8 cellular contexts compared by ENCODE assay signal in the genomic region with DNA sequence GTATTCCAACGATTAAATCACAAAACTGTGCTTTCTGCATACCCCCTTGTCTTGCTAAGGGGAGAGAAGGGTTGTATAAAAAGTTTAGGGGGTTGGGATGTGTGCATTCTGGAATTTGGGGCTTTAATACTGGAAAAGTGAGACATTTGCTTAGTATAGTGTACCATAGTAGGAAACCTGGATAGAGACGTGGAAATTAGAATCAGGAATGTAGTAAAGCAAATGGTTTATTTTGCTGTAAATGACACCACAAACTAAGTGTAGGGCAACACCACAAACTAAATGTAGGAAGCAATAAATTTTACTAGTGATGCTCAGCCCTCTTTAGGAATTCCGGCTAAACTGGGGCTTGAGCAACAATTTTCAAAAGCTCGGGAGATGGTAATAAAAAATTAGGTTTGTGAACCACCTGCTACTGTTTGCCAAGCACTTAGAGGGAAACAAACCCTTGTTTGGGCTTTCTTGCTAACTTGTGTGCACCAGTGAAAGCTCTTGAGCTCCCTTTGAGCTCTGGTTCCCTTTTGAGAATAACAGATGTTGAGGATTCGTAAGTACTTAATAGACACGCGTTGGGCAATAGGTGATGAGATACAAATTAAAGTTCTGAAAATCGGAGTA.
DNase-seq lines count a peak whose midpoint lies in the region; ATAC-seq and TF ChIP-seq lines count a peak whose summit lies in the region.

No MANE protein-coding gene starts in this region.

- peaks cover 60% of the 10 kb centered on the region for H3K36me3 ChIP-seq in brain microvascular endothelial cell (replicated peaks)

- H3K9me3 Mint-ChIP-seq in memory B cell, result no peaks in the 10 kb centered on the region

- no peak overlapping the region for H3K4me3 Mint-ChIP-seq in memory B cell

- DNase-seq in DMS 273 treated with DMSO at 0.1 percent for 48 hours (lab: John Stamatoyannopoulos, UW), result peak; percentile 68
- peak; percentile 16 for DNase-seq in KBM-7
- peak; percentile 10 to 41 for DNase-seq in SHP77 (lab: John Stamatoyannopoulos, UW)
- DNase-seq in memory B cell (ENCODE audit: low spot score in 2 of 2), result no peak
- no peak for DNase-seq in iPS-NIHi11 (ENCODE audit: low spot score)
- no peak for DNase-seq in activated CD4-positive, alpha-beta T cell treated with anti-CD3 and anti-CD28 coated beads for 4 hours
- DNase-seq in activated effector memory CD4-positive, alpha-beta T cell treated with anti-CD3 and anti-CD28 coated beads, Interleukin-2, amount 50 U/mL, for 16 hours, result no peak
- no peak for DNase-seq in brain microvascular endothelial cell

- peaks cover 40% of the 10 kb centered on the region for H3K4me1 Mint-ChIP-seq in memory B cell

- H3K27me3 ChIP-seq in brain microvascular endothelial cell (replicated peaks), result no peaks in the 10 kb centered on the region

- TF ChIP-seq CTCF in brain microvascular endothelial cell (IDR thresholded peaks at IDR 0.05; ENCODE audit: low read depth, low read length, missing control alignments), result no peak

- peaks cover 26% of the 10 kb centered on the region for H3K36me3 Mint-ChIP-seq in memory B cell

- H3K27ac ChIP-seq in brain microvascular endothelial cell, result no peak overlapping the region

- no peak for ATAC-seq in memory B cell (ENCODE audit: low read depth)

- no peak overlapping the region for H3K4me3 ChIP-seq in brain microvascular endothelial cell (ENCODE audit: low read depth, low read length)

- in situ Hi-C loops in KBM-7 (cut with MboI; ENCODE audit: low pct_unique_long_range_greater_than_20kb, low sequenced_read_pairs), result no loop called here
- in situ Hi-C loops in brain microvascular endothelial cell (cut with HindIII; ENCODE audit: low pct_ligation_motif_present, low sequenced_read_pairs), result no loop called here

- peak overlapping the region; percentile 85 for H3K27ac Mint-ChIP-seq in memory B cell

- no peaks in the 10 kb centered on the region for H3K27me3 Mint-ChIP-seq in memory B cell

Comparison
In these comparisons a context has a peak if more than half of its experiments do, and no peak if none do; other contexts are left out.
1. DNase-seq: peak in DMS 273 treated with DMSO at 0.1 percent for 48 hours (single experiment), KBM-7 (single experiment) and SHP77 (2 of 2); none in memory B cell (0 of 2), iPS-NIHi11 (single experiment), activated CD4-positive, alpha-beta T cell treated with anti-CD3 and anti-CD28 coated beads for 4 hours (0 of 2), activated effector memory CD4-positive, alpha-beta T cell treated with anti-CD3 and anti-CD28 coated beads, Interleukin-2, amount 50 U/mL, for 16 hours (single experiment) and brain microvascular endothelial cell (single experiment).